Comparison of ENCODE assay signal across 1 cellular context in genomic region chr17:72579990-72580320, GRCh38.
TF ChIP-seq lines count a peak whose summit lies in the region.

No MANE protein-coding gene starts in this region.

TF ChIP-seq in HepG2, 621 proteins besides CTCF, POLR2A, EP300 and RAD21 (continued from another document):
- TF ChIP-seq NR2F6 (IDR thresholded peaks at IDR 0.05) (no peak), NR2F6 (CRISPR knock-in tag; IDR thresholded peaks at IDR 0.05) (no peak), ZNF770 (CRISPR knock-in tag; IDR thresholded peaks at IDR 0.05) (peak; percentile 82), PATZ1 (CRISPR knock-in tag; IDR thresholded peaks at IDR 0.05) (no peak), STAT6 (CRISPR knock-in tag; IDR thresholded peaks at IDR 0.05; ENCODE audit: borderline replicate concordance) (0 out of 2 replicates have a peak, but pooled peaks have one; percentile 44), ZHX1 (CRISPR knock-in tag; IDR thresholded peaks at IDR 0.05; ENCODE audit: low read depth) (no peak), ZBTB39 (CRISPR knock-in tag; IDR thresholded peaks at IDR 0.05) (no peak)
- TF ChIP-seq, protein P1, sequence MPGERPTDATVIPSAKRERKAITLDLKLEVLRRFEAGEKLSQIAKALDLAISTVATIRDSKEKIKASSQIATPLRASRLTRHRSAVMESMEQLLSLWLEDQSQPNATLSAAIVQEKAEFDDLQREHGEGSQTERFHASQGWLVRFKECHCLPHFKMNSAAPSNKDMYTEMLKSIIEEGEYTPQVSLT (CRISPR knock-in tag; IDR thresholded peaks at IDR 0.05; ENCODE audit: borderline replicate concordance, low read depth): no peak
- TF ChIP-seq, protein P2, sequence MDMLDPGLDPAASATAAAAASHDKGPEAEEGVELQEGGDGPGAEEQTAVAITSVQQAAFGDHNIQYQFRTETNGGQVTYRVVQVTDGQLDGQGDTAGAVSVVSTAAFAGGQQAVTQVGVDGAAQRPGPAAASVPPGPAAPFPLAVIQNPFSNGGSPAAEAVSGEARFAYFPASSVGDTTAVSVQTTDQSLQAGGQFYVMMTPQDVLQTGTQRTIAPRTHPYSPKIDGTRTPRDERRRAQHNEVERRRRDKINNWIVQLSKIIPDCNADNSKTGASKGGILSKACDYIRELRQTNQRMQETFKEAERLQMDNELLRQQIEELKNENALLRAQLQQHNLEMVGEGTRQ (IDR thresholded peaks at IDR 0.05; ENCODE audit: low read depth, low read length): no peak
- TF ChIP-seq, protein P2 (CRISPR knock-in tag; IDR thresholded peaks at IDR 0.05; ENCODE audit: borderline replicate concordance): peak; percentile 58; the same call in 1 of the 2 replicates
